ENCODE assay signal across 8 cellular contexts in genomic region chr22:30541979-30542810, GRCh38. TPM values are rescaled to one million over a fixed set of nuclear protein-coding genes. Genes with fewer than 3 reads are reported as not detected.
DNase-seq lines count a peak whose midpoint lies in the region; ATAC-seq and TF ChIP-seq lines count a peak whose summit lies in the region.
"Had no signal": no experiment of that assay in that cellular context is flagged by ENCODE, and none has a peak within 500 bp of the region (broad histone marks: within the 10 kb centered on the region; RNA-seq: fewer than 3 reads in every experiment).

No MANE protein-coding gene starts in this region.

- intact Hi-C loops in lower leg skin (cut with DNase I; ENCODE audit: low total_unique reads): no loop called here

- no peak overlapping the region for H2AFZ ChIP-seq in MM.1S (ENCODE audit: low read length)

- peaks cover 52% of the 10 kb centered on the region for H3K27me3 Mint-ChIP-seq in T-helper 17 cell

- peak overlapping the region; percentile 78 for H3K4me3 ChIP-seq in epithelial cell of proximal tubule (ENCODE audit: low read depth, low read length)
- H3K4me3 ChIP-seq in thoracic aorta: peak overlapping the region; percentile 67
- no peak overlapping the region for H3K4me3 ChIP-seq in lower leg skin (ENCODE audit: low read depth, poor library complexity, severe bottlenecking)
- no peak overlapping the region; the same call in 1 of the 2 replicates for H3K4me3 ChIP-seq in BE2C (ENCODE audit: low read depth, low read length)
- no peak overlapping the region for H3K4me3 ChIP-seq in MM.1S (ENCODE audit: low read length)

- H3K9me3 ChIP-seq in T-helper 17 cell (ENCODE audit: control insufficient read depth, low read length, poor library complexity, severe bottlenecking): no peaks in the 10 kb centered on the region
- no peaks in the 10 kb centered on the region for H3K9me3 ChIP-seq in thoracic aorta
- no peaks in the 10 kb centered on the region for H3K9me3 ChIP-seq in BE2C
- H3K9me3 ChIP-seq in MM.1S (replicated peaks; ENCODE audit: insufficient read depth, low read length): no peaks in the 10 kb centered on the region

- no peak for TF ChIP-seq POLR2A in lower leg skin (IDR thresholded peaks at IDR 0.05)

- WGBS in lower leg skin, 2 donors: 6% methylated on average over 50 to 53 of the region's 64 CpGs

- no peaks in the 10 kb centered on the region for H3K9me2 ChIP-seq in MM.1S (replicated peaks; ENCODE audit: insufficient read depth, low read length)

- peak overlapping the region; percentile 24 for H3K27ac Mint-ChIP-seq in T-helper 17 cell

- H3K9ac ChIP-seq in MM.1S (ENCODE audit: low read length): no peak overlapping the region

- DNase-seq in T-helper 17 cell (no peak), epithelial cell of proximal tubule (ENCODE audit: low read depth) (no peak), medulla oblongata (ENCODE audit: extremely low spot score) (peak; percentile 4), thoracic aorta (ENCODE audit: low spot score) (no peak), lower leg skin (ENCODE audit: low spot score in 2 of 2) (no peak), BE2C (no peak), MM.1S (no peak)

- no peaks in the 10 kb centered on the region for H3K4me1 Mint-ChIP-seq in T-helper 17 cell

- H3K36me3 ChIP-seq in thoracic aorta (no peaks in the 10 kb centered on the region), BE2C (no peaks in the 10 kb centered on the region), MM.1S (replicated peaks; ENCODE audit: insufficient read depth, low read length) (no peaks in the 10 kb centered on the region)

- no peaks in the 10 kb centered on the region for H3F3A ChIP-seq in MM.1S (ENCODE audit: insufficient read depth, low read length)

- no peak overlapping the region for H3K4me2 ChIP-seq in MM.1S (ENCODE audit: low read depth, low read length)

- TF ChIP-seq CTCF in epithelial cell of proximal tubule (conservative IDR thresholded peaks at IDR 0.05; ENCODE audit: low read depth, low read length): no peak
- no peak for TF ChIP-seq CTCF in thoracic aorta (IDR thresholded peaks at IDR 0.05)
- TF ChIP-seq CTCF in lower leg skin (IDR thresholded peaks at IDR 0.05): no peak
- TF ChIP-seq CTCF in BE2C (IDR thresholded peaks at IDR 0.05; ENCODE audit: low read depth, low read length): no peak
- TF ChIP-seq CTCF in MM.1S (IDR thresholded peaks at IDR 0.05; ENCODE audit: low read length): no peak

- H4K20me1 ChIP-seq in MM.1S (ENCODE audit: insufficient read depth, low read length): no peaks in the 10 kb centered on the region

- no peak overlapping the region for H3K4me3 Mint-ChIP-seq in T-helper 17 cell

- ATAC-seq in T-helper 17 cell (no peak), thoracic aorta (ENCODE audit: insufficient number of reproducible peaks, low FRiP score, low read depth) (no peak)

- no peaks in the 10 kb centered on the region for H3K79me2 ChIP-seq in MM.1S (ENCODE audit: low read length)

- H3K4me1 ChIP-seq in thoracic aorta (ENCODE audit: control insufficient read depth in 1 of 2, low read depth in 2 of 2) (peaks cover 0 to 12% of the 10 kb centered on the region in 2 donors), BE2C (no peaks in the 10 kb centered on the region), MM.1S (ENCODE audit: low read length) (no peaks in the 10 kb centered on the region)

- H3K27me3 ChIP-seq in thoracic aorta (replicated peaks; ENCODE audit: insufficient read depth) (no peaks in the 10 kb centered on the region), BE2C (peaks cover 27% of the 10 kb centered on the region), MM.1S (replicated peaks; ENCODE audit: insufficient read depth, low read length) (peaks cover 46% of the 10 kb centered on the region)

- no peaks in the 10 kb centered on the region for H3K36me3 Mint-ChIP-seq in T-helper 17 cell (ENCODE audit: low read depth)

- H3K27ac ChIP-seq in thoracic aorta (no peak overlapping the region), MM.1S (ENCODE audit: low read length) (no peak overlapping the region)

RNA-seq across cellular contexts. Expression of gene SEC14L6, which starts 4.3 kb away (rescaled TPM):
- total RNA-seq in T-helper 17 cell: not detected
- total RNA-seq in epithelial cell of proximal tubule: 2.1 and 11.6 TPM in 2 replicates
- under 1 TPM; 0.27 to 0.56 TPM for total RNA-seq in thoracic aorta
- 10 to 100 TPM in 3 of 4 donors, 1 to 10 TPM in 1; 7.7 to 72.1 (median 45.0) TPM for total RNA-seq in lower leg skin
- not detected for polyA plus RNA-seq in BE2C (2012; ENCODE audit: insufficient read depth, insufficient read length, low read depth)

RNA-seq across cellular contexts. Expression of gene GAL3ST1, which starts 32.3 kb away (rescaled TPM):
- not detected for total RNA-seq in T-helper 17 cell
- total RNA-seq in epithelial cell of proximal tubule: 4.1 and 11.4 TPM in 2 replicates
- total RNA-seq in thoracic aorta: 1 to 10 TPM; 1.5 to 2.2 TPM
- 1 to 10 TPM in 3 of 4 donors, under 1 TPM in 1; 0.61 to 6.4 (median 1.9) TPM for total RNA-seq in lower leg skin
- not detected for polyA plus RNA-seq in BE2C (2012; ENCODE audit: insufficient read depth, insufficient read length, low read depth)

RNA-seq across cellular contexts. Expression of gene SEC14L4, which starts 36.7 kb away (rescaled TPM):
- total RNA-seq in T-helper 17 cell: not detected
- 0.07 TPM in 1 of 2 replicates, not detected in the other for total RNA-seq in epithelial cell of proximal tubule
- total RNA-seq in thoracic aorta: not detected
- total RNA-seq in lower leg skin: 1 to 10 TPM in 2 of 4 donors, under 1 TPM in 1, not detected in 1; 0.08 to 2.6 (median 1.4) TPM
- not detected for polyA plus RNA-seq in BE2C (2012; ENCODE audit: insufficient read depth, insufficient read length, low read depth)
- total RNA-seq: frontal cortex had no signal

RNA-seq across cellular contexts. Expression of gene PES1, which starts 49.5 kb away (rescaled TPM):
- 10 to 100 TPM; 35.9 to 37.8 TPM for total RNA-seq in T-helper 17 cell
- 97.5 and 123 TPM in 2 replicates for total RNA-seq in epithelial cell of proximal tubule
- 10 to 100 TPM; 30.5 to 58.6 TPM for total RNA-seq in thoracic aorta
- total RNA-seq in lower leg skin: 10 to 100 TPM; 43.1 to 55.6 (median 49.1) TPM
- 446 TPM for polyA plus RNA-seq in BE2C (2012; ENCODE audit: insufficient read depth, insufficient read length, low read depth)

Comparison
In these comparisons a context has a peak if more than half of its experiments do, and no peak if none do; other contexts are left out.
1. H3K4me3 ChIP-seq: peak in epithelial cell of proximal tubule (single experiment) and thoracic aorta (single experiment); none in lower leg skin (single experiment), BE2C (single experiment) and MM.1S (single experiment).